Comparison of ENCODE assay signal across 1 cellular context in genomic region chr2:202423139-202423538, GRCh38.
TF ChIP-seq lines count a peak whose summit lies in the region.

No MANE protein-coding gene starts in this region.

TF ChIP-seq in H1, 55 proteins besides CTCF, POLR2A, EP300 and RAD21:
- no peak for TF ChIP-seq EZH2 (IDR thresholded peaks at IDR 0.05; ENCODE audit: low read depth, low read length, severe bottlenecking)
- no peak for TF ChIP-seq NRF1 (IDR thresholded peaks at IDR 0.05; ENCODE audit: low read depth, low read length)
- TF ChIP-seq KDM4A (IDR thresholded peaks at IDR 0.05; ENCODE audit: low read depth, low read length, severe bottlenecking) = no peak
- TF ChIP-seq BCL11A (IDR thresholded peaks at IDR 0.05; ENCODE audit: low read depth in 2 of 2, low read length in 2 of 2) = no peak
- TF ChIP-seq NANOG (IDR thresholded peaks at IDR 0.05; ENCODE audit: insufficient read depth, low read depth, low read length, poor library complexity, severe bottlenecking) = no peak
- no peak for TF ChIP-seq EGR1 (IDR thresholded peaks at IDR 0.05; ENCODE audit: borderline replicate concordance, low read depth, low read length)
- no peak for TF ChIP-seq CEBPB (IDR thresholded peaks at IDR 0.05; ENCODE audit: low read depth, low read length)
- no peak for TF ChIP-seq E2F6 (IDR thresholded peaks at IDR 0.05)
- TF ChIP-seq ASH2L (IDR thresholded peaks at IDR 0.05; ENCODE audit: low read length) = no peak
- no peak for TF ChIP-seq JUN (IDR thresholded peaks at IDR 0.05; ENCODE audit: low read depth, low read length)
